ENCODE assay signal across 10 cellular contexts in the genomic region with DNA sequence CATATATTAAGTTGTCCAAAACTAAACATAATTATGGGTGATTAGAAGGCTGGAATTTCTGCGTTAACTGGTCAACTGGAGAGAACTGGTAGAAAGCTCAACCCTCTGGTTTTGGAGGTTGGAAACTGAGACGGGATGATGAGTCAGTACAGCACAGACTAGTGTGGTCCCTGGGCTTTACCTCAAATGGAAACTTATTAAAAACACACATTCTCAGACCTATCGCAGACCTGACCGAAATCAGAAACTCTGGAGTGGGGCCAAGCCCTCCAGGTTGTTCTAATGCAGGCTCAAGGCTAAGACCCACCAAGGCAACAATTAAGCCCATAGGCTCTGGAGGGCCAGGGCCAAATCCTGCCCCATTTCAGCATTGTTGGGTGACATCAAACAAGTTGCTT.
DNase-seq lines count a peak whose midpoint lies in the region; ATAC-seq and TF ChIP-seq lines count a peak whose summit lies in the region.
"Had no signal": no experiment of that assay in that cellular context is flagged by ENCODE, and none has a peak within 500 bp of the region (broad histone marks: within the 10 kb centered on the region; RNA-seq: fewer than 3 reads in every experiment).

No MANE protein-coding gene starts in this region.

- no peak for TF ChIP-seq RAD21 in IMR-90 (IDR thresholded peaks at IDR 0.05; ENCODE audit: low read length)

- H2BK20ac ChIP-seq in IMR-90 (ENCODE audit: low read depth, low read length): peak overlapping the region; percentile 78

- intact Hi-C loops in IMR-90 (cut with micrococcal nuclease): loop anchor here (10.0 kb wide), 1 partner anchor 246 kb away; no protein-coding TSS in a partner anchor
- intact Hi-C loops in left lung (cut with DNase I): no loop called here

- H2BK15ac ChIP-seq in IMR-90 (ENCODE audit: low read depth, low read length): peak overlapping the region; percentile 35; the same call in 1 of the 3 replicates

- H2AFZ ChIP-seq in IMR-90 (replicated peaks; ENCODE audit: low read length, poor library complexity): peak overlapping the region; percentile 83

- CTCF ChIA-PET in IMR-90 (lab: Yijun Ruan, JAX): no interaction called here

- H3K27ac Mint-ChIP-seq in HFFc6: peak overlapping the region; percentile 94

- H3K9ac ChIP-seq in IMR-90 (ENCODE audit: low read depth, low read length) (no peak overlapping the region), muscle layer of colon (ENCODE audit: low read length) (no peak overlapping the region)

- no peaks in the 10 kb centered on the region for H3K9me3 Mint-ChIP-seq in HFFc6
- H3K9me3 Mint-ChIP-seq: H9 had no signal

- peak overlapping the region in 1 of 2 experiments; percentile 32; a peak in 2 of 4 replicates for H4K8ac ChIP-seq in IMR-90 (ENCODE audit: low read depth in 2 of 2, low read length in 2 of 2)

- no peaks in the 10 kb centered on the region for H3K27me3 ChIP-seq in IMR-90 (ENCODE audit: control insufficient read depth, insufficient read depth, low read length)
- no peaks in the 10 kb centered on the region for H3K27me3 ChIP-seq in muscle layer of colon (ENCODE audit: control insufficient read depth in 1 of 2, insufficient read depth in 2 of 2, low read length in 2 of 2)
- H3K27me3 ChIP-seq in left lung: peaks cover 0 to 9% of the 10 kb centered on the region in 2 donors

- H3K9me1 ChIP-seq in IMR-90 (ENCODE audit: insufficient read depth, low read length): peaks cover 34% of the 10 kb centered on the region

- peak overlapping the region; percentile 66 for H3K14ac ChIP-seq in IMR-90 (replicated peaks; ENCODE audit: low read depth, low read length)

- H3K9me3 ChIP-seq in IMR-90 (ENCODE audit: control insufficient read depth, insufficient read depth, low read length) (no peaks in the 10 kb centered on the region), muscle layer of colon (ENCODE audit: low read length) (no peaks in the 10 kb centered on the region), left lung (no peaks in the 10 kb centered on the region)

- H4K91ac ChIP-seq in IMR-90 (ENCODE audit: insufficient read depth, low read depth, low read length): peak overlapping the region; percentile 73

- peak overlapping the region; percentile 79 for H2AK5ac ChIP-seq in IMR-90 (ENCODE audit: low read depth, low read length)

- DNase-seq in HFFc6 (peak; percentile 23), IMR-90 (peak; percentile 26), DMS153 (lab: John Stamatoyannopoulos, UW) (no peak), left lung (no peak), iPS-NIHi11 (ENCODE audit: low spot score) (no peak)
- no peak for DNase-seq in stimulated activated CD4-positive, alpha-beta T cell treated with anti-CD3 and anti-CD28 coated beads, Interleukin-2, amount 100 ng/mL, for 24 hours
- DNase-seq: H9, NCI-H1092 had no signal

- TF ChIP-seq POLR2A in IMR-90 (IDR thresholded peaks at IDR 0.05; ENCODE audit: low read depth, low read length): no peak

- H2BK120ac ChIP-seq in IMR-90 (ENCODE audit: low read depth, low read length): peak overlapping the region; percentile 91

- no peak overlapping the region for H3K4me2 ChIP-seq in IMR-90 (ENCODE audit: low read depth, low read length)

- H3K27ac ChIP-seq in IMR-90 (ENCODE audit: insufficient read depth, low read length) (no peak overlapping the region; the same call in 1 of the 2 replicates), muscle layer of colon (ENCODE audit: low read depth, low read length) (peak overlapping the region; percentile 9), left lung (no peak overlapping the region)

- BruUV-seq in IMR-90 (replicated peaks; lab: Mats Ljungman, UMichigan): no TSS peak

- H3K4me1 ChIP-seq in IMR-90 (ENCODE audit: control insufficient read depth, insufficient read depth, low read length) (peaks cover 36% of the 10 kb centered on the region), muscle layer of colon (ENCODE audit: insufficient read depth, low read length) (peaks cover 50% of the 10 kb centered on the region), left lung (peaks cover 5 to 6% of the 10 kb centered on the region in 2 donors)

- H3K4ac ChIP-seq in IMR-90 (ENCODE audit: low read depth, low read length): peak overlapping the region; percentile 96

- H3K4me1 Mint-ChIP-seq in HFFc6 (ENCODE audit: low read depth): peaks cover 89% of the 10 kb centered on the region

- H2AK9ac ChIP-seq in IMR-90 (replicated peaks; ENCODE audit: low read depth, low read length, poor library complexity): peak overlapping the region; percentile 56

- 90% methylated on average over 2 of the region's 4 CpGs; no CpG with 5 or more reads in 1 of the 2 experiments for WGBS in IMR-90 (ENCODE audit: extremely low coverage in 2 of 2, insufficient read length in 1 of 2), 2 experiments

- H3K4me3 ChIP-seq in IMR-90 (ENCODE audit: insufficient read depth, low read depth, low read length) (no peak overlapping the region), muscle layer of colon (ENCODE audit: low read depth in 1 of 2, low read length in 2 of 2) (no peak overlapping the region), left lung (no peak overlapping the region)

- H3K4me3 Mint-ChIP-seq in HFFc6: peak overlapping the region; percentile 72
- H3K4me3 Mint-ChIP-seq: H9 had no signal

- H2BK5ac ChIP-seq in IMR-90 (ENCODE audit: low read depth, low read length, poor library complexity, severe bottlenecking): peak overlapping the region; percentile 72

- H4K20me1 ChIP-seq in IMR-90 (ENCODE audit: insufficient read depth, low read length): peaks cover 1% of the 10 kb centered on the region; the same call in 1 of the 2 replicates

- POLR2A ChIA-PET in IMR-90 (lab: Charles Lee; ENCODE audit: unreplicated experiment): no interaction called here

- in situ Hi-C loops in IMR-90 (cut with MboI; ENCODE audit: low sequenced_read_pairs): no loop called here

- H3K23ac ChIP-seq in IMR-90 (ENCODE audit: low read depth, low read length): peak overlapping the region; percentile 63; the same call in 1 of the 2 replicates

- no peak for TF ChIP-seq CTCF in HFFc6 (IDR thresholded peaks at IDR 0.05)
- TF ChIP-seq CTCF in IMR-90 (conservative IDR thresholded peaks at IDR 0.05; ENCODE audit: low read depth, low read length): no peak
- TF ChIP-seq CTCF in left lung (IDR thresholded peaks at IDR 0.05): no peak

- peaks cover 0 to 31% of the 10 kb centered on the region in 2 experiments; a peak in 2 of 4 replicates for H3K79me1 ChIP-seq in IMR-90 (ENCODE audit: low read depth in 1 of 2, low read length in 2 of 2)

- peak overlapping the region; percentile 10; the same call in 1 of the 2 replicates for H3K56ac ChIP-seq in IMR-90 (ENCODE audit: extremely low read depth, insufficient read depth, low read length)

- peak overlapping the region; percentile 69; the same call in 1 of the 2 replicates for H3K18ac ChIP-seq in IMR-90 (ENCODE audit: low read depth, low read length)

- H4K5ac ChIP-seq in IMR-90 (ENCODE audit: low read depth, low read length): peak overlapping the region; percentile 39; the same call in 1 of the 2 replicates

- no peaks in the 10 kb centered on the region for H3K36me3 ChIP-seq in IMR-90 (ENCODE audit: control insufficient read depth, insufficient read depth, low read length)
- no peaks in the 10 kb centered on the region for H3K36me3 ChIP-seq in muscle layer of colon (ENCODE audit: insufficient read depth, low read length)
- no peaks in the 10 kb centered on the region for H3K36me3 ChIP-seq in left lung

- H3K36me3 Mint-ChIP-seq in HFFc6 (ENCODE audit: low read depth): peaks cover 4% of the 10 kb centered on the region; the same call in 1 of the 2 replicates

- dilution Hi-C loops in IMR-90 (cut with HindIII; ENCODE audit: low sequenced_read_pairs, unreplicated experiment): no loop called here

- ATAC-seq in GM18867 (IDR thresholded peaks at IDR 0.05; ENCODE audit: unreplicated experiment) (peak; percentile 88), IMR-90 (ENCODE audit: low read depth) (no peak), left lung (no peak)

- no peaks in the 10 kb centered on the region; the same call in 1 of the 2 replicates for H3K27me3 Mint-ChIP-seq in HFFc6 (ENCODE audit: insufficient read depth)

TF ChIP-seq in IMR-90, 13 proteins besides CTCF, POLR2A, EP300 and RAD21:
- TF ChIP-seq FOS (IDR thresholded peaks at IDR 0.05; ENCODE audit: low read depth, low read length) (no peak), MXI1 (IDR thresholded peaks at IDR 0.05; ENCODE audit: borderline replicate concordance, low read depth, low read length) (no peak), BHLHE40 (IDR thresholded peaks at IDR 0.05; ENCODE audit: low read depth, low read length) (no peak), RCOR1 (IDR thresholded peaks at IDR 0.05; ENCODE audit: insufficient replicate concordance, low read length) (no peak), CEBPB (IDR thresholded peaks at IDR 0.05; ENCODE audit: low read depth, low read length) (0 out of 2 replicates have a peak, but pooled peaks have one; percentile 13)
- TF ChIP-seq, protein P1, sequence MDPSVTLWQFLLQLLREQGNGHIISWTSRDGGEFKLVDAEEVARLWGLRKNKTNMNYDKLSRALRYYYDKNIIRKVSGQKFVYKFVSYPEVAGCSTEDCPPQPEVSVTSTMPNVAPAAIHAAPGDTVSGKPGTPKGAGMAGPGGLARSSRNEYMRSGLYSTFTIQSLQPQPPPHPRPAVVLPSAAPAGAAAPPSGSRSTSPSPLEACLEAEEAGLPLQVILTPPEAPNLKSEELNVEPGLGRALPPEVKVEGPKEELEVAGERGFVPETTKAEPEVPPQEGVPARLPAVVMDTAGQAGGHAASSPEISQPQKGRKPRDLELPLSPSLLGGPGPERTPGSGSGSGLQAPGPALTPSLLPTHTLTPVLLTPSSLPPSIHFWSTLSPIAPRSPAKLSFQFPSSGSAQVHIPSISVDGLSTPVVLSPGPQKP (IDR thresholded peaks at IDR 0.05; ENCODE audit: borderline replicate concordance, low read depth, low read length): no peak
TF ChIP-seq in IMR-90: peak in this region for 1.

Comparison
In these comparisons a context has a peak if more than half of its experiments do, and no peak if none do; other contexts are left out.
1. DNase-seq: peak in HFFc6 (single experiment) and IMR-90 (single experiment); none in DMS153 (single experiment), left lung (0 of 2), stimulated activated CD4-positive, alpha-beta T cell treated with anti-CD3 and anti-CD28 coated beads, Interleukin-2, amount 100 ng/mL, for 24 hours (0 of 2) and iPS-NIHi11 (single experiment).